In genomic region chr1:62012821-62013220, GRCh38 we compare ENCODE assay signal across 23 cellular contexts.
A peak's percentile ranks its signal among the peaks of the same experiment; 100 is the strongest.
DNase-seq lines count a peak whose midpoint lies in the region; ATAC-seq and TF ChIP-seq lines count a peak whose summit lies in the region.
"Had no signal": no experiment of that assay in that cellular context is flagged by ENCODE, and none has a peak within 500 bp of the region (broad histone marks: within the 10 kb centered on the region; RNA-seq: fewer than 3 reads in every experiment).

No MANE protein-coding gene starts in this region.

- H3K4me1 ChIP-seq in thoracic aorta (ENCODE audit: control insufficient read depth in 1 of 2, low read depth in 2 of 2) = peaks cover 0 to 13% of the 10 kb centered on the region in 2 donors
- H3K4me1 ChIP-seq: prostate gland, upper lobe of right lung had no signal

- H3K4me1 Mint-ChIP-seq in nephron (peaks cover 9% of the 10 kb centered on the region), progenitor cell of endocrine pancreas (ENCODE audit: low read depth) (no peaks in the 10 kb centered on the region)
- H3K4me1 Mint-ChIP-seq: CD4-positive, CD25-positive, alpha-beta regulatory T cell; mesothelial cell of epicardium; stimulated activated naive CD8-positive, alpha-beta T cell treated with anti-CD3 and anti-CD28 coated beads, Interleukin-15, amount 100 ng/mL, for 72 hours had no signal

- H3K36me3 ChIP-seq in thoracic aorta = no peaks in the 10 kb centered on the region
- H3K36me3 ChIP-seq: brain microvascular endothelial cell, MG63, prostate gland, upper lobe of right lung, WERI-Rb-1 had no signal

- H3K27ac ChIP-seq in thoracic aorta = peak overlapping the region in 1 of 2 donors; percentile 14
- H3K27ac ChIP-seq: brain microvascular endothelial cell, prostate gland, upper lobe of right lung, WERI-Rb-1 had no signal

- H3K27me3 Mint-ChIP-seq in nephron (ENCODE audit: low read depth) (no peaks in the 10 kb centered on the region), progenitor cell of endocrine pancreas (no peaks in the 10 kb centered on the region)
- H3K27me3 Mint-ChIP-seq: CD4-positive, CD25-positive, alpha-beta regulatory T cell; natural killer cell treated with Interleukin-12 subunit alpha and Interleukin-12 subunit beta and Interleukin-15 and Interleukin-18, amount 100 ng/mL, for 72 hours; stimulated activated naive CD8-positive, alpha-beta T cell treated with anti-CD3 and anti-CD28 coated beads, Interleukin-15, amount 100 ng/mL, for 72 hours had no signal

- no peak for ATAC-seq in thoracic aorta (ENCODE audit: insufficient number of reproducible peaks, low FRiP score, low read depth)
- ATAC-seq in HG03280 (IDR thresholded peaks at IDR 0.05; ENCODE audit: unreplicated experiment) = no peak
- ATAC-seq: esophagus mucosa; left lobe of liver; natural killer cell treated with Interleukin-12 subunit alpha and Interleukin-12 subunit beta and Interleukin-15 and Interleukin-18, amount 100 ng/mL, for 72 hours; stimulated activated naive CD8-positive, alpha-beta T cell treated with anti-CD3 and anti-CD28 coated beads, Interleukin-15, amount 100 ng/mL, for 72 hours; upper lobe of right lung had no signal

- peak overlapping the region; percentile 22 to 42 (median 26) for H3K27ac Mint-ChIP-seq in nephron
- H3K27ac Mint-ChIP-seq in progenitor cell of endocrine pancreas = no peak overlapping the region
- H3K27ac Mint-ChIP-seq: CD4-positive, CD25-positive, alpha-beta regulatory T cell; mesothelial cell of epicardium; natural killer cell treated with Interleukin-12 subunit alpha and Interleukin-12 subunit beta and Interleukin-15 and Interleukin-18, amount 100 ng/mL, for 72 hours; stimulated activated naive CD8-positive, alpha-beta T cell treated with anti-CD3 and anti-CD28 coated beads, Interleukin-15, amount 100 ng/mL, for 72 hours had no signal

- no peaks in the 10 kb centered on the region for H3K27me3 ChIP-seq in thoracic aorta (replicated peaks; ENCODE audit: insufficient read depth)
- H3K27me3 ChIP-seq: brain microvascular endothelial cell, MG63, upper lobe of right lung had no signal

- no peaks in the 10 kb centered on the region for H3K9me3 ChIP-seq in thoracic aorta
- H3K9me3 ChIP-seq: MG63, prostate gland, upper lobe of right lung had no signal

- H3K36me3 Mint-ChIP-seq in nephron (ENCODE audit: low read depth) (peaks cover 5% of the 10 kb centered on the region), progenitor cell of endocrine pancreas (ENCODE audit: insufficient read depth) (peaks cover 19% of the 10 kb centered on the region)
- H3K36me3 Mint-ChIP-seq: natural killer cell treated with Interleukin-12 subunit alpha and Interleukin-12 subunit beta and Interleukin-15 and Interleukin-18, amount 100 ng/mL, for 72 hours had no signal

- H3K4me3 Mint-ChIP-seq in nephron (no peak overlapping the region), progenitor cell of endocrine pancreas (ENCODE audit: low read depth) (no peak overlapping the region)
- H3K4me3 Mint-ChIP-seq: CD4-positive, CD25-positive, alpha-beta regulatory T cell; mesothelial cell of epicardium; natural killer cell treated with Interleukin-12 subunit alpha and Interleukin-12 subunit beta and Interleukin-15 and Interleukin-18, amount 100 ng/mL, for 72 hours; stimulated activated naive CD8-positive, alpha-beta T cell treated with anti-CD3 and anti-CD28 coated beads, Interleukin-15, amount 100 ng/mL, for 72 hours had no signal

- H3K4me3 ChIP-seq in fibroblast of villous mesenchyme (ENCODE audit: low read depth, low read length) = no peak overlapping the region
- H3K4me3 ChIP-seq in thoracic aorta = peak overlapping the region; percentile 3
- H3K4me3 ChIP-seq: MG63, prostate gland, upper lobe of right lung had no signal

- TF ChIP-seq CTCF in fibroblast of villous mesenchyme (IDR thresholded peaks at IDR 0.05; ENCODE audit: insufficient read depth, low read depth, low read length) (no peak), nephron (IDR thresholded peaks at IDR 0.05; ENCODE audit: unreplicated experiment in 3 of 3) (no peak), thoracic aorta (IDR thresholded peaks at IDR 0.05) (no peak), progenitor cell of endocrine pancreas (IDR thresholded peaks at IDR 0.05; ENCODE audit: unreplicated experiment) (no peak)

- DNase-seq in NCI-H446 (lab: John Stamatoyannopoulos, UW) (peak; percentile 8 to 53), fibroblast of villous mesenchyme (ENCODE audit: low read depth) (peak; percentile 13), thoracic aorta (ENCODE audit: low spot score) (no peak), progenitor cell of endocrine pancreas (ENCODE audit: low spot score, unreplicated experiment) (no peak)
- DNase-seq in activated naive CD4-positive, alpha-beta T cell (lab: John Stamatoyannopoulos, UW) = no peak
- DNase-seq: activated CD8-positive, alpha-beta memory T cell treated with anti-CD3 and anti-CD28 coated beads, Interleukin-2, amount 50 U/mL, for 48 hours; activated effector memory CD4-positive, alpha-beta T cell treated with anti-CD3 and anti-CD28 coated beads, Interleukin-2, amount 50 U/mL, for 16 hours; brain microvascular endothelial cell; CD4-positive, CD25-positive, alpha-beta regulatory T cell; DMS 273 treated with DMSO at 0.1 percent for 48 hours; effector memory CD4-positive, alpha-beta T cell; MG63; NCI-H526; stimulated activated naive CD8-positive, alpha-beta T cell treated with anti-CD3 and anti-CD28 coated beads, Interleukin-15, amount 100 ng/mL, for 72 hours; upper lobe of right lung; WERI-Rb-1 had no signal

- H3K9me3 Mint-ChIP-seq in nephron (no peaks in the 10 kb centered on the region), progenitor cell of endocrine pancreas (ENCODE audit: low read depth) (no peaks in the 10 kb centered on the region)
- H3K9me3 Mint-ChIP-seq: mesothelial cell of epicardium; stimulated activated naive CD8-positive, alpha-beta T cell treated with anti-CD3 and anti-CD28 coated beads, Interleukin-15, amount 100 ng/mL, for 72 hours had no signal

Comparison
In these comparisons a context has a peak if more than half of its experiments do, and no peak if none do; other contexts are left out.
1. DNase-seq: peak in NCI-H446 (2 of 2) and fibroblast of villous mesenchyme (single experiment); none in thoracic aorta (single experiment), progenitor cell of endocrine pancreas (single experiment) and activated naive CD4-positive, alpha-beta T cell (0 of 4).